22 cellular contexts compared by ENCODE assay signal in the genomic region with DNA sequence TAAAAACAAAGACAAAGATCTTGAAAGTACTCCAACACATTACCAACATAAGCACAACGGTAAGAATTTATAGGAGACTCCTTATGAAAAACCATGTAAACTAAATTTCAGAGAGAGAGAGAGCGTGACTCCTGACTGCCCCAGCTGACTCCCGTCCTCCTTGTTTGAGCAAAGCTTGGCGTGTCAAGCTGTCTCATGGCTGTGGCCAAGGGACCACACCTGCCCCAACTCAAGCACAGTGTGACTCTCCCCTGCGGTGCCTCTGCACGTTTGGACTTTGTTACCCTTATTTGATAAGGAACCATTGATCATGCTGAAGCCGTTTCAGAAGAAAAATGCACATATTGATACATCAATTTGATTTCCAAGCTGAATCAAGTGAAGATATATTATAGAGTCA.
DNase-seq lines count a peak whose midpoint lies in the region; ATAC-seq and TF ChIP-seq lines count a peak whose summit lies in the region.
"Had no signal": no experiment of that assay in that cellular context is flagged by ENCODE, and none has a peak within 500 bp of the region (broad histone marks: within the 10 kb centered on the region; RNA-seq: fewer than 3 reads in every experiment).

No MANE protein-coding gene starts in this region.

- peak overlapping the region; percentile 29 for H3K4me3 Mint-ChIP-seq in type B pancreatic cell
- H3K4me3 Mint-ChIP-seq: HFFc6 had no signal

- H3K4me2 ChIP-seq in mesenchymal stem cell (ENCODE audit: low read length, poor library complexity, severe bottlenecking): no peak overlapping the region
- H3K4me2 ChIP-seq: BLaER1 treated with 17β-estradiol and CSF1 and Interleukin-3, amounts not matched to agents 10 nM and 100 nM; KMS-11 had no signal

- peak overlapping the region; percentile 12 for H2AK5ac ChIP-seq in mesenchymal stem cell (ENCODE audit: low read length, severe bottlenecking)

- ATAC-seq in HG03196 (IDR thresholded peaks at IDR 0.05; ENCODE audit: unreplicated experiment) (no peak), GM21447 (IDR thresholded peaks at IDR 0.05; ENCODE audit: unreplicated experiment) (no peak)

- H3K9me3 ChIP-seq in mesenchymal stem cell (ENCODE audit: control insufficient read depth, low read length): no peaks in the 10 kb centered on the region
- H3K9me3 ChIP-seq in prostate gland: no peaks in the 10 kb centered on the region
- H3K9me3 ChIP-seq in tibial artery: no peaks in the 10 kb centered on the region
- H3K9me3 ChIP-seq: Peyer's patch had no signal

- intact Hi-C loops in prostate gland (cut with DNase I) (no loop called here), tibial artery (cut with DNase I; ENCODE audit: low total_unique reads) (no loop called here)

- H3K4me1 ChIP-seq in mesenchymal stem cell (ENCODE audit: control insufficient read depth, insufficient read depth, low read depth, low read length) (peaks cover 4% of the 10 kb centered on the region), prostate gland (replicated peaks) (no peaks in the 10 kb centered on the region), tibial artery (peaks cover 0 to 35% (median 12%) of the 10 kb centered on the region in 4 donors)

- peak overlapping the region; percentile 90 for H4K91ac ChIP-seq in mesenchymal stem cell (ENCODE audit: low read length)

- H2BK120ac ChIP-seq in mesenchymal stem cell (ENCODE audit: low read depth, low read length): no peak overlapping the region

- WGBS in mesenchymal stem cell: 94% methylated on average over 7 of the region's 7 CpGs
- WGBS in prostate gland: 25% methylated on average over 7 of the region's 7 CpGs

- no peak overlapping the region for H3K4me3 ChIP-seq in mesenchymal stem cell (ENCODE audit: insufficient read depth in 1 of 2, low read depth in 1 of 2, low read length in 2 of 2)
- H3K4me3 ChIP-seq in prostate gland: no peak overlapping the region
- H3K4me3 ChIP-seq in tibial artery: no peak overlapping the region
- H3K4me3 ChIP-seq: BLaER1 treated with 17β-estradiol and CSF1 and Interleukin-3, amounts not matched to agents 10 nM and 100 nM; MG63; Peyer's patch had no signal

- no peak overlapping the region for H3K9ac ChIP-seq in mesenchymal stem cell (ENCODE audit: low read length)
- H3K9ac ChIP-seq: BLaER1 treated with 17β-estradiol and CSF1 and Interleukin-3, amounts not matched to agents 10 nM and 100 nM; KMS-11 had no signal

- H3K79me1 ChIP-seq in mesenchymal stem cell (replicated peaks; ENCODE audit: low read length, poor library complexity, severe bottlenecking): no peaks in the 10 kb centered on the region

- H3K27ac ChIP-seq in mesenchymal stem cell (ENCODE audit: low read length, poor library complexity, severe bottlenecking): no peak overlapping the region
- H3K27ac ChIP-seq in prostate gland: peak overlapping the region; percentile 36 to 44
- H3K27ac ChIP-seq in tibial artery: peak overlapping the region in 1 of 2 donors; percentile 78
- H3K27ac ChIP-seq: 22Rv1; BLaER1 treated with 17β-estradiol and CSF1 and Interleukin-3, amounts not matched to agents 10 nM and 100 nM; KMS-11 had no signal

- peaks cover 25% of the 10 kb centered on the region for H3K4me1 Mint-ChIP-seq in type B pancreatic cell (ENCODE audit: unreplicated experiment)

- TF ChIP-seq CTCF in prostate gland (IDR thresholded peaks at IDR 0.05) (no peak), type B pancreatic cell (conservative IDR thresholded peaks at IDR 0.05) (no peak), tibial artery (IDR thresholded peaks at IDR 0.05) (no peak)

- peak overlapping the region in 1 of 2 experiments; percentile 45 for H3K4ac ChIP-seq in mesenchymal stem cell (ENCODE audit: low read depth in 1 of 2, low read length in 2 of 2)

- no peak overlapping the region for H2AFZ ChIP-seq in mesenchymal stem cell (ENCODE audit: low read depth, low read length)

- H2BK12ac ChIP-seq in mesenchymal stem cell (ENCODE audit: low read length in 2 of 2): peak overlapping the region; percentile 69 to 73

- H3K27me3 Mint-ChIP-seq in type B pancreatic cell: peaks cover 3% of the 10 kb centered on the region

- H3K23ac ChIP-seq in mesenchymal stem cell (ENCODE audit: low read length in 2 of 2): no peak overlapping the region

- no peak for TF ChIP-seq POLR2A in prostate gland (IDR thresholded peaks at IDR 0.05)

- H3K36me3 ChIP-seq in mesenchymal stem cell (ENCODE audit: control insufficient read depth in 1 of 2, insufficient read depth in 2 of 2, low read depth in 1 of 2, low read length in 2 of 2) (no peaks in the 10 kb centered on the region), prostate gland (no peaks in the 10 kb centered on the region), tibial artery (no peaks in the 10 kb centered on the region)
- H3K36me3 ChIP-seq: BLaER1 treated with 17β-estradiol and CSF1 and Interleukin-3, amounts not matched to agents 10 nM and 100 nM; Peyer's patch had no signal

- H2BK15ac ChIP-seq in mesenchymal stem cell (ENCODE audit: low read depth, poor library complexity, severe bottlenecking): peak overlapping the region; percentile 66

- peak overlapping the region in 1 of 2 experiments; percentile 23 for H3K14ac ChIP-seq in mesenchymal stem cell (ENCODE audit: low read length in 2 of 2)

- H3K27ac Mint-ChIP-seq in type B pancreatic cell: peak overlapping the region; percentile 55
- H3K27ac Mint-ChIP-seq: HFFc6 had no signal

- H3K36me3 Mint-ChIP-seq in type B pancreatic cell: no peaks in the 10 kb centered on the region

- H3K27me3 ChIP-seq in mesenchymal stem cell (ENCODE audit: control insufficient read depth in 1 of 2, insufficient read depth in 1 of 2, low read length in 2 of 2) (no peaks in the 10 kb centered on the region), prostate gland (replicated peaks; ENCODE audit: insufficient read depth) (no peaks in the 10 kb centered on the region), tibial artery (no peaks in the 10 kb centered on the region)
- H3K27me3 ChIP-seq: MG63, Peyer's patch had no signal

- peak overlapping the region; percentile 45 to 62 for H3K18ac ChIP-seq in mesenchymal stem cell (ENCODE audit: low read depth in 1 of 2, low read length in 2 of 2)

- no peak overlapping the region for H2BK5ac ChIP-seq in mesenchymal stem cell (ENCODE audit: low read depth, low read length, poor library complexity, severe bottlenecking)

- H3K9me3 Mint-ChIP-seq in type B pancreatic cell: peaks cover 5% of the 10 kb centered on the region
- H3K9me3 Mint-ChIP-seq: HFFc6 had no signal

- DNase-seq in DMS53 (lab: John Stamatoyannopoulos, UW) (peak; percentile 33), DMS53 treated with DMSO at 0.1 percent for 48 hours (lab: John Stamatoyannopoulos, UW; ENCODE audit: unreplicated experiment) (no peak), mesenchymal stem cell (no peak), prostate gland (ENCODE audit: low spot score) (no peak), type B pancreatic cell (ENCODE audit: extremely low spot score, unreplicated experiment) (no peak), tibial artery (no peak)
- DNase-seq: DND-41, GDM1, GOT3, HFFc6, MG63, NCI-H1092 treated with DMSO at 0.1 percent for 48 hours, NCI-H1694 treated with DMSO at 0.1 percent for 48 hours, NCI-H446, NCI-H774, Right ventricle myocardium superior had no signal

- H4K8ac ChIP-seq in mesenchymal stem cell (ENCODE audit: low read length): peak overlapping the region; percentile 57
